ENCODE assay signal across 38 cellular contexts in the genomic region with DNA sequence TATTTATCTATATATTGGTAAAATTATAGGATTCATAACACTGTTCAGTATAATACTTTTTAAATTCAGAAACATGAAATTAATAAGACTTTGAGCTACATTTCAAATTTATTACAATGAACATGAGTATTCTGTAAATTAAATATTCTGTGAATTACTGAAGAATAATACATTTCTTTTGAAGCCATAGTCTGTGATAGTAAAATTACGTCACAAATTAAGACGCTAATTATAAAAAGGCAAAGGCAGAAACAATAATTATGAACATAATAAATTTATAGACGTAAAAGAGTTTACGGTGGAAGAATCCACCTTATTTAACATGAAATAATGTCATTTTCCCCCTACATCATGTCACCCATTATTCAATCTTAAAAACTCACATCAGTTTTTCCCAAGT.
"Had no signal": no experiment of that assay in that cellular context is flagged by ENCODE, and none has a peak within 500 bp of the region (broad histone marks: within the 10 kb centered on the region; RNA-seq: fewer than 3 reads in every experiment).

No MANE protein-coding gene starts in this region.

- H3K27me3 Mint-ChIP-seq: activated B cell treated with CpG ODN at 0.5 μM for 24 hours; activated CD4-positive, alpha-beta memory T cell treated with anti-CD3 and anti-CD28 coated beads for 36 hours; activated CD4-positive, alpha-beta T cell treated with anti-CD3 and anti-CD28 coated beads, Interleukin-2, amount 10 ng/mL, durations not matched to agents 24 days and 14 days; activated CD8-positive, alpha-beta T cell treated with anti-CD3 and anti-CD28 coated beads for 36 hours; activated naive CD4-positive, alpha-beta T cell treated with anti-CD3 and anti-CD28 coated beads, Interleukin-2, amount 50 U/mL, for 24 hours; activated naive CD8-positive, alpha-beta T cell; activated naive CD8-positive, alpha-beta T cell treated with anti-CD3 and anti-CD28 coated beads, Interleukin-2, amount 10 ng/mL, durations not matched to agents 7 days and 5 days; activated naive CD8-positive, alpha-beta T cell treated with anti-CD3 and anti-CD28 coated beads, Interleukin-2, amount 50 U/mL, for 24 hours; activated T-helper 17 cell treated with anti-CD3 and anti-CD28 coated beads, Interleukin-2, amount 50 U/mL, for 72 hours; brain; central memory CD8-positive, alpha-beta T cell had no signal

- H3K27ac Mint-ChIP-seq: activated B cell treated with CpG ODN at 0.5 μM for 24 hours; activated CD4-positive, alpha-beta memory T cell treated with anti-CD3 and anti-CD28 coated beads for 36 hours; activated CD4-positive, alpha-beta T cell treated with anti-CD3 and anti-CD28 coated beads, Interleukin-2, amount 10 ng/mL, durations not matched to agents 24 days and 14 days; activated CD8-positive, alpha-beta T cell treated with anti-CD3 and anti-CD28 coated beads for 36 hours; activated naive CD4-positive, alpha-beta T cell treated with anti-CD3 and anti-CD28 coated beads for 36 hours; activated naive CD4-positive, alpha-beta T cell treated with anti-CD3 and anti-CD28 coated beads, Interleukin-2, amount 50 U/mL, for 24 hours; activated naive CD8-positive, alpha-beta T cell; activated naive CD8-positive, alpha-beta T cell treated with anti-CD3 and anti-CD28 coated beads, Interleukin-2, amount 10 ng/mL, durations not matched to agents 7 days and 5 days; activated naive CD8-positive, alpha-beta T cell treated with anti-CD3 and anti-CD28 coated beads, Interleukin-2, amount 50 U/mL, for 24 hours; activated T-cell treated with anti-CD3 and anti-CD28 coated beads, Interleukin-2, amount 50 U/mL, for 72 hours; activated T-helper 1 cell treated with anti-CD3 and anti-CD28 coated beads, Interleukin-12 subunit alpha, Interleukin-12 subunit beta, Interleukin-2, Interleukin-4 antibody, amounts not matched to agents 30 ng/mL and 10 ng/mL and 1 ng/mL, durations not matched to agents 14 hours and 24 hours and 36 hours; activated T-helper 17 cell treated with anti-CD3 and anti-CD28 coated beads, Interleukin-2, amount 50 U/mL, for 72 hours; brain; T-helper 1 cell treated with Interleukin-12 subunit alpha and Interleukin-12 subunit beta and Interleukin-4 antibody, amounts not matched to agents 30 μg/mL and 1 μg/mL, for 36 hours; T-helper 2 cell treated with Interferon-gamma antibody and Interleukin-4, amounts not matched to agents 5 μg/mL and 100 μg/mL, for 36 hours had no signal

- H3K27me3 ChIP-seq: ascending aorta, cardiac muscle cell had no signal

- H3K9me3 ChIP-seq: ascending aorta had no signal

- FAIRE-seq: bronchial epithelial cell had no signal

- ATAC-seq: activated CD8-positive, alpha-beta T cell treated with anti-CD3 and anti-CD28 coated beads for 36 hours; activated naive CD8-positive, alpha-beta T cell treated with anti-CD3 and anti-CD28 coated beads, Interleukin-2, amount 50 U/mL, for 24 hours; activated T-cell treated with anti-CD3 and anti-CD28 coated beads, Interleukin-2, amount 50 U/mL, for 4 hours; activated T-cell treated with anti-CD3 and anti-CD28 coated beads, Interleukin-2, amount 50 U/mL, for 72 hours; activated T-helper 17 cell treated with anti-CD3 and anti-CD28 coated beads, Interleukin-2, amount 50 U/mL, for 72 hours had no signal

- H3K4me3 ChIP-seq: ascending aorta, cardiac muscle cell had no signal

- H3K4me1 ChIP-seq: ascending aorta had no signal

- H3K36me3 ChIP-seq: ascending aorta, cardiac muscle cell had no signal

- H3K36me3 Mint-ChIP-seq: activated CD4-positive, alpha-beta memory T cell treated with anti-CD3 and anti-CD28 coated beads for 36 hours; activated naive CD4-positive, alpha-beta T cell treated with anti-CD3 and anti-CD28 coated beads, Interleukin-2, amount 50 U/mL, for 24 hours; activated naive CD8-positive, alpha-beta T cell; activated naive CD8-positive, alpha-beta T cell treated with anti-CD3 and anti-CD28 coated beads, Interleukin-2, amount 10 ng/mL, durations not matched to agents 7 days and 5 days had no signal

- H3K4me1 Mint-ChIP-seq: activated B cell treated with CpG ODN at 0.5 μM for 24 hours; activated CD4-positive, alpha-beta T cell treated with anti-CD3 and anti-CD28 coated beads, Interleukin-2, amount 10 ng/mL, durations not matched to agents 24 days and 14 days; activated naive CD4-positive, alpha-beta T cell treated with anti-CD3 and anti-CD28 coated beads, Interleukin-2, amount 50 U/mL, for 24 hours; activated naive CD8-positive, alpha-beta T cell treated with anti-CD3 and anti-CD28 coated beads, Interleukin-2, amount 10 ng/mL, durations not matched to agents 7 days and 5 days; activated naive CD8-positive, alpha-beta T cell treated with anti-CD3 and anti-CD28 coated beads, Interleukin-2, amount 50 U/mL, for 24 hours; activated T-helper 17 cell treated with anti-CD3 and anti-CD28 coated beads, Interleukin-2, amount 50 U/mL, for 72 hours; central memory CD8-positive, alpha-beta T cell had no signal

- DNase-seq: activated B cell treated with CpG ODN at 0.5 μM for 24 hours; activated CD4-positive, alpha-beta memory T cell treated with anti-CD3 and anti-CD28 coated beads for 36 hours; activated CD4-positive, alpha-beta T cell treated with anti-CD3 and anti-CD28 coated beads for 4 hours; activated CD4-positive, alpha-beta T cell treated with anti-CD3 and anti-CD28 coated beads, Interleukin-2, amount 10 ng/mL, durations not matched to agents 24 days and 14 days; activated CD4-positive, alpha-beta T cell treated with anti-CD3 and anti-CD28 coated beads, Interleukin-2, amount 50 U/mL, for 1 hour; activated CD4-positive, alpha-beta T cell treated with anti-CD3 and anti-CD28 coated beads, Interleukin-2, amount 50 U/mL, for 4 hours; activated CD4-positive, CD25-positive, alpha-beta regulatory T cell treated with anti-CD3 and anti-CD28 coated beads, Interleukin-2, amount 50 U/mL, for 72 hours; activated CD8-positive, alpha-beta memory T cell treated with anti-CD3 and anti-CD28 coated beads, Interleukin-2, amount 50 U/mL, for 4 hours; activated CD8-positive, alpha-beta T cell treated with anti-CD3 and anti-CD28 coated beads for 36 hours; activated effector memory CD4-positive, alpha-beta T cell treated with anti-CD3 and anti-CD28 coated beads, Interleukin-2, amount 50 U/mL, for 16 hours; activated gamma-delta T cell treated with Interleukin-2 at 50 U/mL for 16 hours; activated naive CD4-positive, alpha-beta T cell; activated naive CD4-positive, alpha-beta T cell treated with anti-CD3 and anti-CD28 coated beads for 36 hours; activated naive CD8-positive, alpha-beta T cell treated with anti-CD3 and anti-CD28 coated beads, Interleukin-2, amount 10 ng/mL, durations not matched to agents 7 days and 5 days; activated naive CD8-positive, alpha-beta T cell treated with anti-CD3 and anti-CD28 coated beads, Interleukin-2, amount 50 U/mL, for 24 hours; activated T-cell treated with anti-CD3 and anti-CD28 coated beads for 4 hours; activated T-cell treated with anti-CD3 and anti-CD28 coated beads, Interleukin-2, amount 50 U/mL, for 1 hour; activated T-cell treated with anti-CD3 and anti-CD28 coated beads, Interleukin-2, amount 50 U/mL, for 4 hours; activated T-cell treated with anti-CD3 and anti-CD28 coated beads, Interleukin-2, amount 50 U/mL, for 72 hours; amygdala; anterior cingulate cortex; caudate nucleus; cerebellar nuclear complex; T-helper 1 cell; T-helper 2 cell; T-helper 9 cell had no signal

- H3K9me3 Mint-ChIP-seq: activated B cell treated with CpG ODN at 0.5 μM for 24 hours; activated CD4-positive, alpha-beta T cell treated with anti-CD3 and anti-CD28 coated beads, Interleukin-2, amount 10 ng/mL, durations not matched to agents 24 days and 14 days; activated naive CD4-positive, alpha-beta T cell treated with anti-CD3 and anti-CD28 coated beads, Interleukin-2, amount 50 U/mL, for 24 hours; activated naive CD8-positive, alpha-beta T cell treated with anti-CD3 and anti-CD28 coated beads, Interleukin-2, amount 10 ng/mL, durations not matched to agents 7 days and 5 days had no signal

- H3K4me3 Mint-ChIP-seq: activated B cell treated with CpG ODN at 0.5 μM for 24 hours; activated CD4-positive, alpha-beta memory T cell treated with anti-CD3 and anti-CD28 coated beads for 36 hours; activated CD4-positive, alpha-beta T cell treated with anti-CD3 and anti-CD28 coated beads, Interleukin-2, amount 10 ng/mL, durations not matched to agents 24 days and 14 days; activated CD8-positive, alpha-beta T cell treated with anti-CD3 and anti-CD28 coated beads for 36 hours; activated naive CD4-positive, alpha-beta T cell treated with anti-CD3 and anti-CD28 coated beads for 36 hours; activated naive CD4-positive, alpha-beta T cell treated with anti-CD3 and anti-CD28 coated beads, Interleukin-2, amount 50 U/mL, for 24 hours; activated naive CD8-positive, alpha-beta T cell; activated naive CD8-positive, alpha-beta T cell treated with anti-CD3 and anti-CD28 coated beads, Interleukin-2, amount 10 ng/mL, durations not matched to agents 7 days and 5 days; activated naive CD8-positive, alpha-beta T cell treated with anti-CD3 and anti-CD28 coated beads, Interleukin-2, amount 50 U/mL, for 24 hours; activated T-cell treated with anti-CD3 and anti-CD28 coated beads, Interleukin-2, amount 50 U/mL, for 4 hours; activated T-cell treated with anti-CD3 and anti-CD28 coated beads, Interleukin-2, amount 50 U/mL, for 72 hours; activated T-helper 1 cell treated with anti-CD3 and anti-CD28 coated beads, Interleukin-12 subunit alpha, Interleukin-12 subunit beta, Interleukin-2, Interleukin-4 antibody, amounts not matched to agents 30 ng/mL and 10 ng/mL and 1 ng/mL, durations not matched to agents 14 hours and 24 hours and 36 hours; activated T-helper 17 cell treated with anti-CD3 and anti-CD28 coated beads, Interleukin-2, amount 50 U/mL, for 72 hours; brain; central memory CD8-positive, alpha-beta T cell; T-helper 1 cell treated with Interleukin-12 subunit alpha and Interleukin-12 subunit beta and Interleukin-4 antibody, amounts not matched to agents 30 μg/mL and 1 μg/mL, for 36 hours; T-helper 2 cell treated with Interferon-gamma antibody and Interleukin-4, amounts not matched to agents 5 μg/mL and 100 μg/mL, for 36 hours had no signal

- H3K27ac ChIP-seq: ascending aorta, cardiac muscle cell, VCaP had no signal
